19 cellular contexts compared by ENCODE assay signal in genomic region chr16:67651039-67651438, GRCh38. TPM values are rescaled to one million over a fixed set of nuclear protein-coding genes. Genes with fewer than 3 reads are reported as not detected.
DNase-seq lines count a peak whose midpoint lies in the region; ATAC-seq and TF ChIP-seq lines count a peak whose summit lies in the region.
"Had no signal": no experiment of that assay in that cellular context is flagged by ENCODE, and none has a peak within 500 bp of the region (broad histone marks: within the 10 kb centered on the region; RNA-seq: fewer than 3 reads in every experiment).

No MANE protein-coding gene starts in this region.

- peak overlapping the region; percentile 69 for H3K27ac Mint-ChIP-seq in activated T-cell treated with anti-CD3 and anti-CD28 coated beads, Interleukin-2, amount 50 U/mL, for 24 hours
- peak overlapping the region; percentile 50 for H3K27ac Mint-ChIP-seq in activated T-helper 1 cell treated with anti-CD3 and anti-CD28 coated beads, Interleukin-12 subunit alpha, Interleukin-12 subunit beta, Interleukin-2, Interleukin-4 antibody, amounts not matched to agents 30 ng/mL and 10 ng/mL and 1 ng/mL, durations not matched to agents 14 hours and 24 hours and 36 hours
- peak overlapping the region; percentile 39 for H3K27ac Mint-ChIP-seq in memory B cell
- no peak overlapping the region for H3K27ac Mint-ChIP-seq in type B pancreatic cell

- H3K4me3 Mint-ChIP-seq in activated T-cell treated with anti-CD3 and anti-CD28 coated beads, Interleukin-2, amount 50 U/mL, for 24 hours, result no peak overlapping the region
- no peak overlapping the region for H3K4me3 Mint-ChIP-seq in activated T-cell treated with anti-CD3 and anti-CD28 coated beads, Interleukin-2, amount 50 U/mL, for 4 hours
- no peak overlapping the region for H3K4me3 Mint-ChIP-seq in activated T-helper 1 cell treated with anti-CD3 and anti-CD28 coated beads, Interleukin-12 subunit alpha, Interleukin-12 subunit beta, Interleukin-2, Interleukin-4 antibody, amounts not matched to agents 30 ng/mL and 10 ng/mL and 1 ng/mL, durations not matched to agents 14 hours and 24 hours and 36 hours
- H3K4me3 Mint-ChIP-seq in memory B cell, result no peak overlapping the region
- peak overlapping the region; percentile 7 for H3K4me3 Mint-ChIP-seq in type B pancreatic cell

- intact Hi-C loops in activated T-helper 1 cell treated with anti-CD3 and anti-CD28 coated beads, Interleukin-12 subunit alpha, Interleukin-12 subunit beta, Interleukin-2, Interleukin-4 antibody, amounts not matched to agents 30 ng/mL and 10 ng/mL and 1 ng/mL, durations not matched to agents 14 hours and 24 hours and 36 hours (cut with micrococcal nuclease), result no loop called here
- intact Hi-C loops in stomach (cut with DNase I; ENCODE audit: low total_unique reads), result no loop called here

- H3K36me3 Mint-ChIP-seq in activated T-cell treated with anti-CD3 and anti-CD28 coated beads, Interleukin-2, amount 50 U/mL, for 24 hours (ENCODE audit: low read depth), result peaks cover 78% of the 10 kb centered on the region
- H3K36me3 Mint-ChIP-seq in activated T-cell treated with anti-CD3 and anti-CD28 coated beads, Interleukin-2, amount 50 U/mL, for 4 hours (ENCODE audit: insufficient read depth), result peaks cover 21% of the 10 kb centered on the region
- H3K36me3 Mint-ChIP-seq in activated T-helper 1 cell treated with anti-CD3 and anti-CD28 coated beads, Interleukin-12 subunit alpha, Interleukin-12 subunit beta, Interleukin-2, Interleukin-4 antibody, amounts not matched to agents 30 ng/mL and 10 ng/mL and 1 ng/mL, durations not matched to agents 14 hours and 24 hours and 36 hours (ENCODE audit: low read depth), result peaks cover 36% of the 10 kb centered on the region
- peaks cover 21% of the 10 kb centered on the region for H3K36me3 Mint-ChIP-seq in memory B cell
- peaks cover 3% of the 10 kb centered on the region for H3K36me3 Mint-ChIP-seq in type B pancreatic cell

- no peak for TF ChIP-seq CTCF in type B pancreatic cell (conservative IDR thresholded peaks at IDR 0.05)
- TF ChIP-seq CTCF in stomach (IDR thresholded peaks at IDR 0.05), result no peak

- no peak overlapping the region for H3K4me3 ChIP-seq in stomach
- H3K4me3 ChIP-seq: MG63 had no signal

- TF ChIP-seq POLR2A in stomach (IDR thresholded peaks at IDR 0.05), result no peak

- ATAC-seq in activated T-cell treated with anti-CD3 and anti-CD28 coated beads, Interleukin-2, amount 50 U/mL, for 4 hours, result no peak
- ATAC-seq in memory B cell (ENCODE audit: low read depth), result no peak
- no peak for ATAC-seq in HG03025 (IDR thresholded peaks at IDR 0.05; ENCODE audit: low FRiP score, unreplicated experiment)
- ATAC-seq: Panc1 had no signal

- 91 to 100% (median 92%) methylated on average over 2 to 7 of the region's 7 CpGs for WGBS in stomach, 5 donors

- no peaks in the 10 kb centered on the region for H3K9me3 ChIP-seq in stomach
- H3K9me3 ChIP-seq: MG63 had no signal

- H3K4me1 Mint-ChIP-seq in activated T-cell treated with anti-CD3 and anti-CD28 coated beads, Interleukin-2, amount 50 U/mL, for 24 hours (ENCODE audit: low read depth), result peaks cover 19% of the 10 kb centered on the region
- peaks cover 15% of the 10 kb centered on the region for H3K4me1 Mint-ChIP-seq in activated T-cell treated with anti-CD3 and anti-CD28 coated beads, Interleukin-2, amount 50 U/mL, for 4 hours (ENCODE audit: low read depth)
- H3K4me1 Mint-ChIP-seq in activated T-helper 1 cell treated with anti-CD3 and anti-CD28 coated beads, Interleukin-12 subunit alpha, Interleukin-12 subunit beta, Interleukin-2, Interleukin-4 antibody, amounts not matched to agents 30 ng/mL and 10 ng/mL and 1 ng/mL, durations not matched to agents 14 hours and 24 hours and 36 hours (ENCODE audit: low read depth), result peaks cover 4% of the 10 kb centered on the region
- H3K4me1 Mint-ChIP-seq in memory B cell, result peaks cover 11% of the 10 kb centered on the region
- no peaks in the 10 kb centered on the region for H3K4me1 Mint-ChIP-seq in type B pancreatic cell (ENCODE audit: unreplicated experiment)

- TF ChIP-seq EP300 in stomach (IDR thresholded peaks at IDR 0.05), result no peak

- no peaks in the 10 kb centered on the region for H3K27me3 Mint-ChIP-seq in activated T-cell treated with anti-CD3 and anti-CD28 coated beads, Interleukin-2, amount 50 U/mL, for 24 hours
- no peaks in the 10 kb centered on the region for H3K27me3 Mint-ChIP-seq in activated T-cell treated with anti-CD3 and anti-CD28 coated beads, Interleukin-2, amount 50 U/mL, for 4 hours (ENCODE audit: low read depth)
- H3K27me3 Mint-ChIP-seq in activated T-helper 1 cell treated with anti-CD3 and anti-CD28 coated beads, Interleukin-12 subunit alpha, Interleukin-12 subunit beta, Interleukin-2, Interleukin-4 antibody, amounts not matched to agents 30 ng/mL and 10 ng/mL and 1 ng/mL, durations not matched to agents 14 hours and 24 hours and 36 hours (ENCODE audit: insufficient read depth), result no peaks in the 10 kb centered on the region
- H3K27me3 Mint-ChIP-seq in memory B cell, result no peaks in the 10 kb centered on the region
- H3K27me3 Mint-ChIP-seq in type B pancreatic cell, result peaks cover 55% of the 10 kb centered on the region

- H3K9me3 Mint-ChIP-seq in activated T-cell treated with anti-CD3 and anti-CD28 coated beads, Interleukin-2, amount 50 U/mL, for 24 hours, result no peaks in the 10 kb centered on the region
- H3K9me3 Mint-ChIP-seq in activated T-cell treated with anti-CD3 and anti-CD28 coated beads, Interleukin-2, amount 50 U/mL, for 4 hours, result no peaks in the 10 kb centered on the region
- no peaks in the 10 kb centered on the region for H3K9me3 Mint-ChIP-seq in activated T-helper 1 cell treated with anti-CD3 and anti-CD28 coated beads, Interleukin-12 subunit alpha, Interleukin-12 subunit beta, Interleukin-2, Interleukin-4 antibody, amounts not matched to agents 30 ng/mL and 10 ng/mL and 1 ng/mL, durations not matched to agents 14 hours and 24 hours and 36 hours
- H3K9me3 Mint-ChIP-seq in memory B cell, result no peaks in the 10 kb centered on the region
- H3K9me3 Mint-ChIP-seq in type B pancreatic cell, result no peaks in the 10 kb centered on the region

- no peak overlapping the region for H3K27ac ChIP-seq in stomach

- peaks cover 18 to 39% (median 30%) of the 10 kb centered on the region in 4 donors for H3K4me1 ChIP-seq in stomach

- no peak for DNase-seq in activated T-cell treated with anti-CD3 and anti-CD28 coated beads, Interleukin-2, amount 50 U/mL, for 24 hours
- no peak for DNase-seq in activated T-cell treated with anti-CD3 and anti-CD28 coated beads, Interleukin-2, amount 50 U/mL, for 4 hours
- DNase-seq in activated T-helper 1 cell treated with anti-CD3 and anti-CD28 coated beads, Interleukin-12 subunit alpha, Interleukin-12 subunit beta, Interleukin-2, Interleukin-4 antibody, amounts not matched to agents 30 ng/mL and 10 ng/mL and 1 ng/mL, durations not matched to agents 14 hours and 24 hours and 36 hours (ENCODE audit: low spot score), result no peak
- no peak for DNase-seq in memory B cell (ENCODE audit: low spot score in 2 of 2)
- DNase-seq in type B pancreatic cell (ENCODE audit: extremely low spot score, unreplicated experiment), result no peak
- no peak for DNase-seq in stomach
- DNase-seq: C1 segment of cervical spinal cord, COR-L47, Karpas-422, MG63, NCI-H1092, NCI-H146, NCI-H2227 treated with DMSO at 0.1 percent for 48 hours, NCI-H524 had no signal

- peaks cover 28 to 94% (median 77%) of the 10 kb centered on the region in 3 donors for H3K27me3 ChIP-seq in stomach
- H3K27me3 ChIP-seq: MG63 had no signal

- no peaks in the 10 kb centered on the region for H3K36me3 ChIP-seq in stomach
- H3K36me3 ChIP-seq: MG63 had no signal

RNA-seq across cellular contexts. Expression of gene CARMIL2, which starts 6.1 kb away (rescaled TPM):
- total RNA-seq in activated T-cell treated with anti-CD3 and anti-CD28 coated beads, Interleukin-2, amount 50 U/mL, for 4 hours, result 100 to 1,000 TPM; 204 to 221 (median 207) TPM
- 228 and 238 TPM in 2 replicates for total RNA-seq in activated T-helper 1 cell treated with anti-CD3 and anti-CD28 coated beads, Interleukin-12 subunit alpha, Interleukin-12 subunit beta, Interleukin-2, Interleukin-4 antibody, amounts not matched to agents 30 ng/mL and 10 ng/mL and 1 ng/mL, durations not matched to agents 14 hours and 24 hours and 36 hours
- total RNA-seq in type B pancreatic cell (ENCODE audit: low replicate concordance), result 2.8 and 3.4 TPM in 2 replicates
- total RNA-seq in stomach, result 10 to 100 TPM in 1 of 5 donors, 1 to 10 TPM in 2, under 1 TPM in 2; 0.18 to 28.1 (median 1.0) TPM
- polyA plus RNA-seq in stomach, result 1 to 10 TPM in 2 of 3 donors, under 1 TPM in 1; 0.46 to 2.4 (median 2.0) TPM

RNA-seq across cellular contexts. Expression of gene ACD, which starts 9.0 kb away (rescaled TPM):
- total RNA-seq in activated T-cell treated with anti-CD3 and anti-CD28 coated beads, Interleukin-2, amount 50 U/mL, for 4 hours, result 10 to 100 TPM; 87.5 to 89.7 (median 89.4) TPM
- total RNA-seq in activated T-helper 1 cell treated with anti-CD3 and anti-CD28 coated beads, Interleukin-12 subunit alpha, Interleukin-12 subunit beta, Interleukin-2, Interleukin-4 antibody, amounts not matched to agents 30 ng/mL and 10 ng/mL and 1 ng/mL, durations not matched to agents 14 hours and 24 hours and 36 hours, result 56.7 and 59.1 TPM in 2 replicates
- total RNA-seq in type B pancreatic cell (ENCODE audit: low replicate concordance) (19.9 and 31.6 TPM in 2 replicates), stomach (10 to 100 TPM in 2 of 5 donors, 1 to 10 TPM in 2, under 1 TPM in 1; 0.87 to 30.3 (median 5.3) TPM)
- polyA plus RNA-seq in stomach, result 10 to 100 TPM; 12.0 to 17.1 (median 16.2) TPM

RNA-seq across cellular contexts. Expression of gene PARD6A, which starts 9.7 kb away (rescaled TPM):
- 10 to 100 TPM; 12.0 to 12.5 (median 12.5) TPM for total RNA-seq in activated T-cell treated with anti-CD3 and anti-CD28 coated beads, Interleukin-2, amount 50 U/mL, for 4 hours
- 13.4 and 16.1 TPM in 2 replicates for total RNA-seq in activated T-helper 1 cell treated with anti-CD3 and anti-CD28 coated beads, Interleukin-12 subunit alpha, Interleukin-12 subunit beta, Interleukin-2, Interleukin-4 antibody, amounts not matched to agents 30 ng/mL and 10 ng/mL and 1 ng/mL, durations not matched to agents 14 hours and 24 hours and 36 hours
- total RNA-seq in type B pancreatic cell (ENCODE audit: low replicate concordance), result 4.7 and 6.5 TPM in 2 replicates
- 10 to 100 TPM in 3 of 5 donors, 1 to 10 TPM in 2; 1.1 to 56.7 (median 14.6) TPM for total RNA-seq in stomach
- 1 to 10 TPM; 3.5 to 7.2 (median 7.0) TPM for polyA plus RNA-seq in stomach
- total RNA-seq: H4 had no signal

RNA-seq across cellular contexts. Expression of gene ENKD1, which starts 15.5 kb away (rescaled TPM):
- total RNA-seq in activated T-cell treated with anti-CD3 and anti-CD28 coated beads, Interleukin-2, amount 50 U/mL, for 4 hours, result 10 to 100 TPM; 13.9 to 16.7 (median 14.1) TPM
- 11.0 and 11.8 TPM in 2 replicates for total RNA-seq in activated T-helper 1 cell treated with anti-CD3 and anti-CD28 coated beads, Interleukin-12 subunit alpha, Interleukin-12 subunit beta, Interleukin-2, Interleukin-4 antibody, amounts not matched to agents 30 ng/mL and 10 ng/mL and 1 ng/mL, durations not matched to agents 14 hours and 24 hours and 36 hours
- total RNA-seq in type B pancreatic cell (ENCODE audit: low replicate concordance) (12.2 and 18.8 TPM in 2 replicates), stomach (100 to 1,000 TPM in 1 of 5 donors, 10 to 100 TPM in 2, 1 to 10 TPM in 2; 5.8 to 113 (median 10.4) TPM)
- polyA plus RNA-seq in stomach, result 10 to 100 TPM; 19.7 to 31.5 (median 20.5) TPM

RNA-seq across cellular contexts. Expression of gene C16orf86, which starts 15.6 kb away (rescaled TPM):
- total RNA-seq in activated T-cell treated with anti-CD3 and anti-CD28 coated beads, Interleukin-2, amount 50 U/mL, for 4 hours, result under 1 TPM; 0.35 to 0.63 (median 0.46) TPM
- 0.86 and 1.4 TPM in 2 replicates for total RNA-seq in activated T-helper 1 cell treated with anti-CD3 and anti-CD28 coated beads, Interleukin-12 subunit alpha, Interleukin-12 subunit beta, Interleukin-2, Interleukin-4 antibody, amounts not matched to agents 30 ng/mL and 10 ng/mL and 1 ng/mL, durations not matched to agents 14 hours and 24 hours and 36 hours
- total RNA-seq in type B pancreatic cell (ENCODE audit: low replicate concordance), result 1.5 and 2.8 TPM in 2 replicates
- total RNA-seq in stomach, result 10 to 100 TPM in 1 of 5 donors, 1 to 10 TPM in 1, not detected in 3; 3.5 to 83.0 TPM
- polyA plus RNA-seq in stomach, result 1 to 10 TPM; 3.2 to 3.6 (median 3.4) TPM
- total RNA-seq: A673, Daoy, H4 had no signal
